Comparison of ENCODE assay signal across 7 cellular contexts in genomic region chr17:42679001-42679491, GRCh38. TPM values are rescaled to one million over a fixed set of nuclear protein-coding genes. Genes with fewer than 3 reads are reported as not detected.
DNase-seq lines count a peak whose midpoint lies in the region; ATAC-seq and TF ChIP-seq lines count a peak whose summit lies in the region.

No MANE protein-coding gene starts in this region.

- ATAC-seq in HG03460 (IDR thresholded peaks at IDR 0.05; ENCODE audit: unreplicated experiment) (no peak), HG02759 (IDR thresholded peaks at IDR 0.05; ENCODE audit: unreplicated experiment) (no peak)

- DNase-seq in GM10248 (ENCODE audit: extremely low spot score) (peak; percentile 51), NCI-H1105 (lab: John Stamatoyannopoulos, UW) (peak; percentile 84), T-helper 2 cell (peak in 3 of 5 experiments; percentile 24 to 79 (median 45)), myocyte (ENCODE audit: low read depth) (peak; percentile 36)
- DNase-seq in effector CD8-positive, alpha-beta T cell (lab: John Stamatoyannopoulos, UW) = peak; percentile 13

- POLR2A ChIA-PET in GM10248 (lab: Yijun Ruan, JAX) = interaction anchor here (0.9 to 1.7 kb wide), 2 partner anchors 70 to 101 kb away, joined by 3 to 5 read pairs; partner anchors contain the start of genes RETREG3 and TUBG1

- TF ChIP-seq CTCF in GM10248 (IDR thresholded peaks at IDR 0.05; ENCODE audit: control extremely low read depth, extremely low read depth, low read depth, missing control alignments) = peak; percentile 28

- CTCF ChIA-PET in GM10248 (lab: Yijun Ruan, JAX) = interaction anchor here (0.7 to 6.5 kb wide), 23 partner anchors 10 to 805 kb away, joined by 3 to 97 read pairs (median 4); partner anchors contain the start of genes DHX8, PSMC3IP, RETREG3 and TUBG1

RNA-seq across cellular contexts. Expression of gene PLEKHH3, which starts 2.3 kb away (rescaled TPM):
- 49.1 and 58.6 TPM in 2 replicates for total RNA-seq in myocyte
- polyA plus RNA-seq in myocyte (2012) = 14.1 TPM

RNA-seq across cellular contexts. Expression of gene CCR10, which starts 2.6 kb away (rescaled TPM):
- total RNA-seq in myocyte = 0.53 TPM in 1 of 2 replicates, not detected in the other
- polyA plus RNA-seq in myocyte (2012) = 0.59 TPM

RNA-seq across cellular contexts. Expression of gene CNTNAP1, which starts 3.3 kb away (rescaled TPM):
- total RNA-seq in myocyte = 2.6 and 3.4 TPM in 2 replicates
- 3.2 TPM for polyA plus RNA-seq in myocyte (2012)

RNA-seq across cellular contexts. Expression of gene TUBG2, which starts 20.0 kb away (rescaled TPM):
- 16.7 and 21.3 TPM in 2 replicates for total RNA-seq in myocyte
- polyA plus RNA-seq in myocyte (2012) = 33.1 TPM

Comparison
In these comparisons a context has a peak if more than half of its experiments do, and no peak if none do; other contexts are left out.
1. DNase-seq: peak in every context shown above with its lines; median percentile 84 in NCI-H1105; 51 in GM10248; 45 in T-helper 2 cell; 36 in myocyte; 13 in effector CD8-positive, alpha-beta T cell.